ENCODE assay signal across 14 cellular contexts in genomic region chr3:66971245-66971644, GRCh38. TPM values are rescaled to one million over a fixed set of nuclear protein-coding genes. Genes with fewer than 3 reads are reported as not detected.
A peak's percentile ranks its signal among the peaks of the same experiment; 100 is the strongest.
DNase-seq lines count a peak whose midpoint lies in the region; ATAC-seq and TF ChIP-seq lines count a peak whose summit lies in the region.
"Had no signal": no experiment of that assay in that cellular context is flagged by ENCODE, and none has a peak within 500 bp of the region (broad histone marks: within the 10 kb centered on the region; RNA-seq: fewer than 3 reads in every experiment).

No MANE protein-coding gene starts in this region.

- H3K4me1 ChIP-seq in DND-41 (ENCODE audit: insufficient read depth, low read length), result peaks cover 16% of the 10 kb centered on the region; the same call in 1 of the 2 replicates
- H3K4me1 ChIP-seq: SJCRH30 had no signal

- DNase-seq in T-helper 1 cell (no peak), DND-41 (no peak), natural killer cell (no peak), head of caudate nucleus (no peak)
- no peak for DNase-seq in activated T-helper 1 cell treated with anti-CD3 and anti-CD28 coated beads, Interleukin-12 subunit alpha, Interleukin-12 subunit beta, Interleukin-2, Interleukin-4 antibody, amounts not matched to agents 30 ng/mL and 10 ng/mL and 1 ng/mL, durations not matched to agents 14 hours and 24 hours and 36 hours (ENCODE audit: low spot score)
- DNase-seq: NCI-H187 had no signal

- H3K9me3 ChIP-seq in DND-41 (ENCODE audit: insufficient read depth, low read length, severe bottlenecking), result no peaks in the 10 kb centered on the region
- H3K9me3 ChIP-seq: MG63, mucosa of descending colon, SJCRH30, transverse colon had no signal

- intact Hi-C loops in activated T-helper 1 cell treated with anti-CD3 and anti-CD28 coated beads, Interleukin-12 subunit alpha, Interleukin-12 subunit beta, Interleukin-2, Interleukin-4 antibody, amounts not matched to agents 30 ng/mL and 10 ng/mL and 1 ng/mL, durations not matched to agents 14 hours and 24 hours and 36 hours (cut with micrococcal nuclease), result loop anchor here (1.0 kb wide), 4 partner anchors 66 to 1922 kb away; no protein-coding TSS in a partner anchor
- intact Hi-C loops in natural killer cell (cut with micrococcal nuclease), result loop anchor here (1.0 to 5.0 kb wide), 3 partner anchors 141 to 1905 kb away; no protein-coding TSS in a partner anchor
- intact Hi-C loops in head of caudate nucleus (cut with DNase I), result no loop called here

- H3K36me3 ChIP-seq in DND-41 (ENCODE audit: insufficient read depth, low read length), result no peaks in the 10 kb centered on the region
- H3K36me3 ChIP-seq: MG63, SJCRH30, transverse colon had no signal

- peaks cover 14% of the 10 kb centered on the region for H3K4me1 Mint-ChIP-seq in T-helper 1 cell treated with Interleukin-12 subunit alpha and Interleukin-12 subunit beta and Interleukin-4 antibody, amounts not matched to agents 30 μg/mL and 1 μg/mL, for 36 hours (ENCODE audit: low read depth)
- H3K4me1 Mint-ChIP-seq in activated T-helper 1 cell treated with anti-CD3 and anti-CD28 coated beads, Interleukin-12 subunit alpha, Interleukin-12 subunit beta, Interleukin-2, Interleukin-4 antibody, amounts not matched to agents 30 ng/mL and 10 ng/mL and 1 ng/mL, durations not matched to agents 14 hours and 24 hours and 36 hours (ENCODE audit: low read depth), result peaks cover 13% of the 10 kb centered on the region
- peaks cover 12 to 13% of the 10 kb centered on the region in 2 donors for H3K4me1 Mint-ChIP-seq in natural killer cell

- no peaks in the 10 kb centered on the region for H4K20me1 ChIP-seq in DND-41 (ENCODE audit: insufficient read depth, low read length)

- H3K4me3 Mint-ChIP-seq in T-helper 1 cell treated with Interleukin-12 subunit alpha and Interleukin-12 subunit beta and Interleukin-4 antibody, amounts not matched to agents 30 μg/mL and 1 μg/mL, for 36 hours, result peak overlapping the region; percentile 27
- peak overlapping the region; percentile 68 for H3K4me3 Mint-ChIP-seq in activated T-helper 1 cell treated with anti-CD3 and anti-CD28 coated beads, Interleukin-12 subunit alpha, Interleukin-12 subunit beta, Interleukin-2, Interleukin-4 antibody, amounts not matched to agents 30 ng/mL and 10 ng/mL and 1 ng/mL, durations not matched to agents 14 hours and 24 hours and 36 hours
- peak overlapping the region; percentile 83 for H3K4me3 Mint-ChIP-seq in natural killer cell

- H3K9ac ChIP-seq in DND-41 (ENCODE audit: low read depth, low read length), result peak overlapping the region; percentile 34; the same call in 1 of the 2 replicates

- ATAC-seq in DND-41 (ENCODE audit: insufficient read depth, low read depth), result no peak
- ATAC-seq in natural killer cell, result no peak
- ATAC-seq in GM19463 (IDR thresholded peaks at IDR 0.05; ENCODE audit: unreplicated experiment), result no peak
- ATAC-seq in HG03097 (IDR thresholded peaks at IDR 0.05; ENCODE audit: low FRiP score, unreplicated experiment), result no peak

- H3K4me2 ChIP-seq in DND-41 (ENCODE audit: insufficient read depth, low read length), result peak overlapping the region; percentile 58; the same call in 1 of the 2 replicates

- H2AFZ ChIP-seq in DND-41 (ENCODE audit: low read depth, low read length), result peak overlapping the region; percentile 72; the same call in 1 of the 2 replicates

- TF ChIP-seq CTCF in DND-41 (IDR thresholded peaks at IDR 0.05; ENCODE audit: borderline replicate concordance, extremely low read depth, low read length, poor library complexity, severe bottlenecking), result no peak
- no peak for TF ChIP-seq CTCF in natural killer cell (IDR thresholded peaks at IDR 0.05)

- no peak overlapping the region for H3K27ac ChIP-seq in DND-41 (ENCODE audit: low read length)
- H3K27ac ChIP-seq: 22Rv1, SJCRH30 had no signal

- H3K9me3 Mint-ChIP-seq in T-helper 1 cell treated with Interleukin-12 subunit alpha and Interleukin-12 subunit beta and Interleukin-4 antibody, amounts not matched to agents 30 μg/mL and 1 μg/mL, for 36 hours, result no peaks in the 10 kb centered on the region
- no peaks in the 10 kb centered on the region for H3K9me3 Mint-ChIP-seq in activated T-helper 1 cell treated with anti-CD3 and anti-CD28 coated beads, Interleukin-12 subunit alpha, Interleukin-12 subunit beta, Interleukin-2, Interleukin-4 antibody, amounts not matched to agents 30 ng/mL and 10 ng/mL and 1 ng/mL, durations not matched to agents 14 hours and 24 hours and 36 hours
- no peaks in the 10 kb centered on the region for H3K9me3 Mint-ChIP-seq in natural killer cell

- no peak overlapping the region; a peak in 1 of 4 replicates for H3K4me3 ChIP-seq in DND-41 (ENCODE audit: low read depth in 1 of 2, low read length in 2 of 2)
- H3K4me3 ChIP-seq: mucosa of descending colon, SJCRH30 had no signal

- peaks cover 7% of the 10 kb centered on the region for H3K27me3 Mint-ChIP-seq in T-helper 1 cell treated with Interleukin-12 subunit alpha and Interleukin-12 subunit beta and Interleukin-4 antibody, amounts not matched to agents 30 μg/mL and 1 μg/mL, for 36 hours (ENCODE audit: low read depth)
- peaks cover 27% of the 10 kb centered on the region for H3K27me3 Mint-ChIP-seq in activated T-helper 1 cell treated with anti-CD3 and anti-CD28 coated beads, Interleukin-12 subunit alpha, Interleukin-12 subunit beta, Interleukin-2, Interleukin-4 antibody, amounts not matched to agents 30 ng/mL and 10 ng/mL and 1 ng/mL, durations not matched to agents 14 hours and 24 hours and 36 hours (ENCODE audit: insufficient read depth)
- peaks cover 6 to 26% of the 10 kb centered on the region in 2 donors for H3K27me3 Mint-ChIP-seq in natural killer cell (ENCODE audit: low read depth in 2 of 2)

- H3K79me2 ChIP-seq in DND-41 (ENCODE audit: insufficient read depth, low read length), result no peaks in the 10 kb centered on the region

- H3K27me3 ChIP-seq in DND-41 (ENCODE audit: insufficient read depth, low read length, poor library complexity), result peaks cover 7% of the 10 kb centered on the region
- H3K27me3 ChIP-seq: MG63, SJCRH30, transverse colon had no signal

- no peak overlapping the region for H3K27ac Mint-ChIP-seq in T-helper 1 cell treated with Interleukin-12 subunit alpha and Interleukin-12 subunit beta and Interleukin-4 antibody, amounts not matched to agents 30 μg/mL and 1 μg/mL, for 36 hours
- H3K27ac Mint-ChIP-seq in activated T-helper 1 cell treated with anti-CD3 and anti-CD28 coated beads, Interleukin-12 subunit alpha, Interleukin-12 subunit beta, Interleukin-2, Interleukin-4 antibody, amounts not matched to agents 30 ng/mL and 10 ng/mL and 1 ng/mL, durations not matched to agents 14 hours and 24 hours and 36 hours, result no peak overlapping the region
- H3K27ac Mint-ChIP-seq in natural killer cell, result peak overlapping the region in 1 of 2 donors; percentile 81

- H3K36me3 Mint-ChIP-seq in T-helper 1 cell treated with Interleukin-12 subunit alpha and Interleukin-12 subunit beta and Interleukin-4 antibody, amounts not matched to agents 30 μg/mL and 1 μg/mL, for 36 hours (ENCODE audit: low read depth), result no peaks in the 10 kb centered on the region
- no peaks in the 10 kb centered on the region for H3K36me3 Mint-ChIP-seq in activated T-helper 1 cell treated with anti-CD3 and anti-CD28 coated beads, Interleukin-12 subunit alpha, Interleukin-12 subunit beta, Interleukin-2, Interleukin-4 antibody, amounts not matched to agents 30 ng/mL and 10 ng/mL and 1 ng/mL, durations not matched to agents 14 hours and 24 hours and 36 hours (ENCODE audit: low read depth)
- H3K36me3 Mint-ChIP-seq in natural killer cell, result no peaks in the 10 kb centered on the region

RNA-seq across cellular contexts. Expression of gene KBTBD8, which starts 26.9 kb away (rescaled TPM):
- 18.3 and 26.6 TPM in 2 replicates for total RNA-seq in activated T-helper 1 cell treated with anti-CD3 and anti-CD28 coated beads, Interleukin-12 subunit alpha, Interleukin-12 subunit beta, Interleukin-2, Interleukin-4 antibody, amounts not matched to agents 30 ng/mL and 10 ng/mL and 1 ng/mL, durations not matched to agents 14 hours and 24 hours and 36 hours
- total RNA-seq in natural killer cell, result 10 to 100 TPM in 2 of 3 donors, 1 to 10 TPM in 1; 8.6 to 11.8 (median 10.8) TPM

Comparison
In these comparisons a context has a peak if more than half of its experiments do, and no peak if none do; other contexts are left out.
1. H3K4me3 Mint-ChIP-seq: peak in every context shown above with its lines; median percentile 83 in natural killer cell; 68 in activated T-helper 1 cell treated with anti-CD3 and anti-CD28 coated beads, Interleukin-12 subunit alpha, Interleukin-12 subunit beta, Interleukin-2, Interleukin-4 antibody, amounts not matched to agents 30 ng/mL and 10 ng/mL and 1 ng/mL, durations not matched to agents 14 hours and 24 hours and 36 hours; 27 in T-helper 1 cell treated with Interleukin-12 subunit alpha and Interleukin-12 subunit beta and Interleukin-4 antibody, amounts not matched to agents 30 μg/mL and 1 μg/mL, for 36 hours.